9 cellular contexts compared by ENCODE assay signal in the genomic region with DNA sequence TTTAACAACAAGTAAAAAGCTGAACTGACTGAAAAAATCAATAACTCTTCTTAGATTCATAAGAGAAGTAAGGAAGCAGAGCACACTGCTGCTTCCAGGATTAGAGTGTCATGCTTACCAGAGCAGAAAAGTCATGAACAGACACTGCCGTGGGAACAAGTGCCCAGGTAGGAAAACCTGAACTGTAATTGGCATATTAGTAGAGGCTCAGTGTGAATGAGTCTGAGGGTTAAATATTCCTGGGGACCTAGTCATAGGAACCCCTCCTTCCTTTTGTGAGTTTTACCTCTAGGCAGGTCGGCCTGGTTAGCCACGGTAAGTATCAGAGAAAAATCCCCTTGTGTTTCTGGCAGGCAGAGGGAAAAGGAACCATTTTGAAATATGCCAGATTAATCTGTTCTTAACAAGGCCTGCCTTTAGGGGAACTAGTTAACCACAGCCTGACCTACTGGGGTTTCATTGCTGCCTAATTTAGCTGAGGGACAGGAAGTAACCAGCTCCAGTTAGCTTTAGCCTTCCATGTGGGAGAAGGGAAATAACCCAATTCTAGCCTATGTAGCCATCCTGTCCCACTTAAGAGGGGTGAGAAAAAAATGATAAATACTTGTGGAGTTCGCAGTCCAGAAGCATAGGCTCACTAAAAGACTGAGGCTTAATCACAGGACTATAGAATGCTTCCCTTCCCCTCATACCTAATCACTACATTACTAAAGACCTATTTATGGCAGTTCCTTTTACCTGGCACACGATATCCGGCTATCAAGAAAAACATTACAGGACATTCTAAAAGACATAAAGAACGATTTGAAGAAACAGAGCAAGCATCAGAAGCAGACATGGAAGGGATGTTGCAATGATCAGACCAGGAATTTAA. TPM values are rescaled to one million over a fixed set of nuclear protein-coding genes. Genes with fewer than 3 reads are reported as not detected.
DNase-seq lines count a peak whose midpoint lies in the region; ATAC-seq and TF ChIP-seq lines count a peak whose summit lies in the region.
"Had no signal": no experiment of that assay in that cellular context is flagged by ENCODE, and none has a peak within 500 bp of the region (broad histone marks: within the 10 kb centered on the region; RNA-seq: fewer than 3 reads in every experiment).

No MANE protein-coding gene starts in this region.

- no peaks in the 10 kb centered on the region for H3K27me3 ChIP-seq in ascending aorta
- H3K27me3 ChIP-seq: neural progenitor cell had no signal

- TF ChIP-seq CTCF in GM13976 (IDR thresholded peaks at IDR 0.05; ENCODE audit: borderline replicate concordance, control extremely low read depth, extremely low read depth, insufficient read depth, missing control alignments) (no peak), ascending aorta (IDR thresholded peaks at IDR 0.05) (no peak)

- peaks cover 0 to 7% of the 10 kb centered on the region in 2 donors for H3K9me3 ChIP-seq in ascending aorta

- H3K36me3 ChIP-seq in ascending aorta = no peaks in the 10 kb centered on the region
- H3K36me3 ChIP-seq: neural progenitor cell had no signal

- H3K4me3 Mint-ChIP-seq in dendritic cell treated with granulocyte-macrophage colony-stimulating factor and Interleukin-4, amounts not matched to agents 40 ng/mL and 50 ng/mL, for 4 days = no peak overlapping the region
- H3K4me3 Mint-ChIP-seq: neural progenitor cell had no signal

- peak; percentile 93 for ATAC-seq in GM21515 (IDR thresholded peaks at IDR 0.05; ENCODE audit: unreplicated experiment)
- peak; percentile 80 for ATAC-seq in HG03457 (IDR thresholded peaks at IDR 0.05; ENCODE audit: unreplicated experiment)

- no peak overlapping the region for H3K27ac ChIP-seq in ascending aorta
- H3K27ac ChIP-seq: neural progenitor cell had no signal

- H3K4me1 ChIP-seq in ascending aorta = no peaks in the 10 kb centered on the region
- H3K4me1 ChIP-seq: neural progenitor cell had no signal

- in situ Hi-C loops in GM13976 (cut with MboI; ENCODE audit: low sequenced_read_pairs, unreplicated experiment) = no loop called here

- peak; percentile 48 for DNase-seq in GM13976 (ENCODE audit: low spot score)
- no peak for DNase-seq in occipital lobe (lab: John Stamatoyannopoulos, UW)
- no peak for DNase-seq in ascending aorta (ENCODE audit: low spot score in 2 of 2)
- no peak for DNase-seq in activated CD8-positive, alpha-beta memory T cell treated with anti-CD3 and anti-CD28 coated beads for 24 hours
- DNase-seq in cardiac septum (ENCODE audit: low spot score) = no peak

- H3K4me3 ChIP-seq in ascending aorta = no peak overlapping the region
- H3K4me3 ChIP-seq: neural progenitor cell had no signal

- H3K36me3 Mint-ChIP-seq in dendritic cell treated with granulocyte-macrophage colony-stimulating factor and Interleukin-4, amounts not matched to agents 40 ng/mL and 50 ng/mL, for 4 days (ENCODE audit: low read depth) = no peaks in the 10 kb centered on the region
- H3K36me3 Mint-ChIP-seq: neural progenitor cell had no signal

- H3K4me1 Mint-ChIP-seq in dendritic cell treated with granulocyte-macrophage colony-stimulating factor and Interleukin-4, amounts not matched to agents 40 ng/mL and 50 ng/mL, for 4 days (ENCODE audit: low read depth) = peaks cover 46% of the 10 kb centered on the region

- peak overlapping the region; percentile 82 for H3K27ac Mint-ChIP-seq in dendritic cell treated with granulocyte-macrophage colony-stimulating factor and Interleukin-4, amounts not matched to agents 40 ng/mL and 50 ng/mL, for 4 days
- H3K27ac Mint-ChIP-seq: neural progenitor cell had no signal

- intact Hi-C loops in dendritic cell treated with granulocyte-macrophage colony-stimulating factor and Interleukin-4, amounts not matched to agents 40 ng/mL and 50 ng/mL, for 4 days (cut with micrococcal nuclease) = loop anchor here (5.0 kb wide), 1 partner anchor 37 kb away; a partner anchor contains a TSS
- intact Hi-C loops in ascending aorta (cut with DNase I) = no loop called here
- intact Hi-C loops in cardiac septum (cut with DNase I) = no loop called here

- H3K27me3 Mint-ChIP-seq in dendritic cell treated with granulocyte-macrophage colony-stimulating factor and Interleukin-4, amounts not matched to agents 40 ng/mL and 50 ng/mL, for 4 days = no peaks in the 10 kb centered on the region

- peaks cover 17% of the 10 kb centered on the region for H3K9me3 Mint-ChIP-seq in dendritic cell treated with granulocyte-macrophage colony-stimulating factor and Interleukin-4, amounts not matched to agents 40 ng/mL and 50 ng/mL, for 4 days
- H3K9me3 Mint-ChIP-seq: neural progenitor cell had no signal

RNA-seq across cellular contexts. Expression of a gene that starts 22.6 kb away (rescaled TPM):
- total RNA-seq in occipital lobe (not detected), ascending aorta (not detected), cardiac septum (0.67 TPM)

RNA-seq across cellular contexts. Expression of a gene that starts 36.8 kb away (rescaled TPM):
- total RNA-seq in occipital lobe (55.7 TPM), ascending aorta (17.2 TPM), cardiac septum (27.7 TPM)
